In the genomic region with DNA sequence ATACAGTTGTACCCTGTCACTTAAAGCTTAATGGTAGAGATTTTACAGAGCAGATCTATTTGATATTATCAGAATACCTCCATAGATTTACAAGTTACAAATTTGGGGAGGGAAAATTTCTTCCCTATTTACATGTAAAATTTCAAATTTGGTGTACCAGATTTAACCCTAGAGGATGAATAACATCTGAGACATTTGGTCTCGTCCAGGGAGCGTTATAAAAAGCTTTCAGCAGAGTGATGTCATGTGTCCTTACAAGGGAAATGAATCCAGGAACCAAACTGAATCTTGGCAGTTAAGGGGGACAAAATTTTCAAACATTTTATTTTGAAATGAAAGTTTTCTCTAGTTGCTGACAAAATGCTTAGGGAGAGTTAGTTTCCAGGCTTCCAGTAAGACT, we compare ENCODE assay signal across 16 cellular contexts.
"Had no signal": no experiment of that assay in that cellular context is flagged by ENCODE, and none has a peak within 500 bp of the region (broad histone marks: within the 10 kb centered on the region; RNA-seq: fewer than 3 reads in every experiment).

No MANE protein-coding gene starts in this region.

- H3K9me3 ChIP-seq: gastroesophageal sphincter, transverse colon had no signal

- H3K4me3 ChIP-seq: cardiac muscle cell, gastroesophageal sphincter, transverse colon had no signal

- H3K27ac ChIP-seq: cardiac muscle cell, gastroesophageal sphincter had no signal

- H3K27me3 ChIP-seq: cardiac muscle cell, gastroesophageal sphincter, transverse colon had no signal

- FAIRE-seq: astrocyte, colon had no signal

- H3K4me3 Mint-ChIP-seq: activated CD8-positive, alpha-beta T cell treated with anti-CD3 and anti-CD28 coated beads, Interleukin-2, amount 10 ng/mL, durations not matched to agents 7 days and 5 days; activated naive CD8-positive, alpha-beta T cell treated with anti-CD3 and anti-CD28 coated beads, Interleukin-2, amount 50 U/mL, for 24 hours; naive thymus-derived CD4-positive, alpha-beta T cell; stimulated activated memory B cell treated with anti-CD40 and anti-IgM and Interleukin-4, amounts not matched to agents 10 μg/mL and 1 μg/mL and 100 μg/mL, for 72 hours had no signal

- H3K36me3 ChIP-seq: cardiac muscle cell, gastroesophageal sphincter, transverse colon had no signal

- ATAC-seq: activated CD8-positive, alpha-beta T cell treated with anti-CD3 and anti-CD28 coated beads, Interleukin-2, amount 10 ng/mL, durations not matched to agents 7 days and 5 days; activated naive CD8-positive, alpha-beta T cell treated with anti-CD3 and anti-CD28 coated beads, Interleukin-2, amount 50 U/mL, for 24 hours; gastroesophageal sphincter; left lobe of liver; naive thymus-derived CD4-positive, alpha-beta T cell; right cardiac atrium; stimulated activated memory B cell treated with anti-CD40 and anti-IgM and Interleukin-4, amounts not matched to agents 10 μg/mL and 1 μg/mL and 100 μg/mL, for 72 hours had no signal

- H3K27ac Mint-ChIP-seq: activated CD8-positive, alpha-beta T cell treated with anti-CD3 and anti-CD28 coated beads, Interleukin-2, amount 10 ng/mL, durations not matched to agents 7 days and 5 days; activated naive CD8-positive, alpha-beta T cell treated with anti-CD3 and anti-CD28 coated beads, Interleukin-2, amount 50 U/mL, for 24 hours had no signal

- H3K36me3 Mint-ChIP-seq: naive thymus-derived CD4-positive, alpha-beta T cell; stimulated activated memory B cell treated with anti-CD40 and anti-IgM and Interleukin-4, amounts not matched to agents 10 μg/mL and 1 μg/mL and 100 μg/mL, for 72 hours had no signal

- DNase-seq: activated CD4-positive, alpha-beta T cell treated with anti-CD3 and anti-CD28 coated beads for 48 hours; activated CD8-positive, alpha-beta memory T cell treated with anti-CD3 and anti-CD28 coated beads, Interleukin-2, amount 50 U/mL, for 48 hours; activated CD8-positive, alpha-beta T cell treated with anti-CD3 and anti-CD28 coated beads, Interleukin-2, amount 10 ng/mL, durations not matched to agents 7 days and 5 days; activated naive CD8-positive, alpha-beta T cell treated with anti-CD3 and anti-CD28 coated beads, Interleukin-2, amount 50 U/mL, for 24 hours; effector CD4-positive, alpha-beta T cell; islet precursor cell; mammary epithelial cell; naive thymus-derived CD4-positive, alpha-beta T cell; right cardiac atrium; transverse colon had no signal

- H3K27me3 Mint-ChIP-seq: activated naive CD8-positive, alpha-beta T cell treated with anti-CD3 and anti-CD28 coated beads, Interleukin-2, amount 50 U/mL, for 24 hours; stimulated activated memory B cell treated with anti-CD40 and anti-IgM and Interleukin-4, amounts not matched to agents 10 μg/mL and 1 μg/mL and 100 μg/mL, for 72 hours had no signal

- H3K9me3 Mint-ChIP-seq: activated naive CD8-positive, alpha-beta T cell treated with anti-CD3 and anti-CD28 coated beads, Interleukin-2, amount 50 U/mL, for 24 hours; stimulated activated memory B cell treated with anti-CD40 and anti-IgM and Interleukin-4, amounts not matched to agents 10 μg/mL and 1 μg/mL and 100 μg/mL, for 72 hours had no signal
